Comparison of ENCODE assay signal across 23 cellular contexts in genomic region chr14:71004481-71004880, GRCh38.
DNase-seq lines count a peak whose midpoint lies in the region; ATAC-seq and TF ChIP-seq lines count a peak whose summit lies in the region.
"Had no signal": no experiment of that assay in that cellular context is flagged by ENCODE, and none has a peak within 500 bp of the region (broad histone marks: within the 10 kb centered on the region; RNA-seq: fewer than 3 reads in every experiment).

No MANE protein-coding gene starts in this region.

- H3K27ac ChIP-seq in CD4-positive, alpha-beta T cell (ENCODE audit: low read depth, low read length) = no peak overlapping the region
- H3K27ac ChIP-seq in epithelial cell of prostate = peak overlapping the region; percentile 81

- CTCF ChIA-PET in activated CD4-positive, alpha-beta T cell treated with anti-CD3 and anti-CD28 coated beads for 36 hours (lab: Charles Lee) = interaction anchor here (0.6 to 1.0 kb wide), 3 partner anchors 11 to 156 kb away, joined by 3 read pairs; no protein-coding TSS in a partner anchor
- CTCF ChIA-PET in CD4-positive, alpha-beta T cell (lab: Charles Lee) = no interaction called here

- intact Hi-C loops in activated CD4-positive, alpha-beta T cell treated with anti-CD3 and anti-CD28 coated beads for 36 hours (cut with DNase I, micrococcal nuclease) = no loop called here
- intact Hi-C loops in CD4-positive, alpha-beta T cell (cut with DNase I, micrococcal nuclease) = no loop called here
- intact Hi-C loops in activated CD4-positive, alpha-beta T cell treated with anti-CD3 and anti-CD28 coated beads, Interleukin-2, amount 10 ng/mL, durations not matched to agents 24 days and 14 days (cut with micrococcal nuclease) = no loop called here

- no peaks in the 10 kb centered on the region for H3K9me3 ChIP-seq in CD4-positive, alpha-beta T cell (ENCODE audit: control insufficient read depth, low read length)
- H3K9me3 ChIP-seq: Caco-2, MG63 had no signal

- ATAC-seq in activated CD4-positive, alpha-beta T cell treated with anti-CD3 and anti-CD28 coated beads for 36 hours = peak; percentile 16
- ATAC-seq in CD4-positive, alpha-beta T cell (ENCODE audit: poor library complexity) = no peak
- ATAC-seq in HG03439 (IDR thresholded peaks at IDR 0.05; ENCODE audit: unreplicated experiment) = no peak
- ATAC-seq: GM12878, WTC11 had no signal

- TF ChIP-seq CTCF in CD4-positive, alpha-beta T cell (IDR thresholded peaks at IDR 0.05) = no peak

- H3K4me1 Mint-ChIP-seq in activated CD4-positive, alpha-beta T cell treated with anti-CD3 and anti-CD28 coated beads for 36 hours = peaks cover 71% of the 10 kb centered on the region
- peaks cover 72% of the 10 kb centered on the region for H3K4me1 Mint-ChIP-seq in CD4-positive, alpha-beta T cell (ENCODE audit: low read depth)
- peaks cover 24% of the 10 kb centered on the region for H3K4me1 Mint-ChIP-seq in activated CD4-positive, alpha-beta T cell treated with anti-CD3 and anti-CD28 coated beads, Interleukin-2, amount 10 ng/mL, durations not matched to agents 24 days and 14 days

- peaks cover 26% of the 10 kb centered on the region for H3K36me3 Mint-ChIP-seq in activated CD4-positive, alpha-beta T cell treated with anti-CD3 and anti-CD28 coated beads for 36 hours (ENCODE audit: low read depth)
- peaks cover 52% of the 10 kb centered on the region for H3K36me3 Mint-ChIP-seq in CD4-positive, alpha-beta T cell (ENCODE audit: low read depth)
- peaks cover 23% of the 10 kb centered on the region for H3K36me3 Mint-ChIP-seq in activated CD4-positive, alpha-beta T cell treated with anti-CD3 and anti-CD28 coated beads, Interleukin-2, amount 10 ng/mL, durations not matched to agents 24 days and 14 days (ENCODE audit: low read depth)

- DNase-seq in activated CD4-positive, alpha-beta T cell treated with anti-CD3 and anti-CD28 coated beads for 36 hours = no peak
- no peak for DNase-seq in activated CD4-positive, alpha-beta T cell treated with anti-CD3 and anti-CD28 coated beads, Interleukin-2, amount 50 U/mL, for 48 hours
- no peak for DNase-seq in CD4-positive, alpha-beta T cell
- DNase-seq in M059J (ENCODE audit: low read depth) = peak; percentile 26
- no peak for DNase-seq in epithelial cell of prostate (ENCODE audit: low read depth, low spot score)
- DNase-seq in activated CD4-positive, alpha-beta T cell treated with anti-CD3 and anti-CD28 coated beads, Interleukin-2, amount 10 ng/mL, durations not matched to agents 24 days and 14 days = no peak
- no peak for DNase-seq in COLO668 (lab: John Stamatoyannopoulos, UW; ENCODE audit: unreplicated experiment)
- DNase-seq: activated CD8-positive, alpha-beta memory T cell treated with anti-CD3 and anti-CD28 coated beads for 24 hours; Caco-2; DMS79 treated with DMSO at 0.1 percent for 48 hours; effector CD4-positive, alpha-beta T cell; erythroblast; mesendoderm; MG63; NCI-H1436; NCI-H446; NCI-H82; occipital lobe; T-helper 9 cell had no signal

- H3K27me3 ChIP-seq in CD4-positive, alpha-beta T cell (ENCODE audit: control insufficient read depth, insufficient read depth, low read length) = no peaks in the 10 kb centered on the region
- H3K27me3 ChIP-seq: MG63 had no signal

- H3K4me3 Mint-ChIP-seq in activated CD4-positive, alpha-beta T cell treated with anti-CD3 and anti-CD28 coated beads for 36 hours = no peak overlapping the region
- no peak overlapping the region for H3K4me3 Mint-ChIP-seq in CD4-positive, alpha-beta T cell
- H3K4me3 Mint-ChIP-seq in activated CD4-positive, alpha-beta T cell treated with anti-CD3 and anti-CD28 coated beads, Interleukin-2, amount 10 ng/mL, durations not matched to agents 24 days and 14 days = no peak overlapping the region
- H3K4me3 Mint-ChIP-seq: brain, WTC11 had no signal

- H3K27ac Mint-ChIP-seq in activated CD4-positive, alpha-beta T cell treated with anti-CD3 and anti-CD28 coated beads for 36 hours = no peak overlapping the region
- H3K27ac Mint-ChIP-seq in CD4-positive, alpha-beta T cell = peak overlapping the region; percentile 59
- no peak overlapping the region for H3K27ac Mint-ChIP-seq in activated CD4-positive, alpha-beta T cell treated with anti-CD3 and anti-CD28 coated beads, Interleukin-2, amount 10 ng/mL, durations not matched to agents 24 days and 14 days
- H3K27ac Mint-ChIP-seq: brain, WTC11 had no signal

- H3K9me3 Mint-ChIP-seq in activated CD4-positive, alpha-beta T cell treated with anti-CD3 and anti-CD28 coated beads for 36 hours (ENCODE audit: low read depth) = no peaks in the 10 kb centered on the region
- H3K9me3 Mint-ChIP-seq in CD4-positive, alpha-beta T cell = no peaks in the 10 kb centered on the region
- no peaks in the 10 kb centered on the region for H3K9me3 Mint-ChIP-seq in activated CD4-positive, alpha-beta T cell treated with anti-CD3 and anti-CD28 coated beads, Interleukin-2, amount 10 ng/mL, durations not matched to agents 24 days and 14 days
- H3K9me3 Mint-ChIP-seq: brain, WTC11 had no signal

- POLR2A ChIA-PET in activated CD4-positive, alpha-beta T cell treated with anti-CD3 and anti-CD28 coated beads for 36 hours (lab: Charles Lee) = no interaction called here
- POLR2A ChIA-PET in CD4-positive, alpha-beta T cell (lab: Charles Lee) = no interaction called here

- no peaks in the 10 kb centered on the region for H3K27me3 Mint-ChIP-seq in activated CD4-positive, alpha-beta T cell treated with anti-CD3 and anti-CD28 coated beads for 36 hours
- no peaks in the 10 kb centered on the region for H3K27me3 Mint-ChIP-seq in CD4-positive, alpha-beta T cell
- H3K27me3 Mint-ChIP-seq in activated CD4-positive, alpha-beta T cell treated with anti-CD3 and anti-CD28 coated beads, Interleukin-2, amount 10 ng/mL, durations not matched to agents 24 days and 14 days = no peaks in the 10 kb centered on the region
- H3K27me3 Mint-ChIP-seq: brain had no signal
